In genomic region chr17:77374170-77374936, GRCh38 we compare ENCODE assay signal across 1 cellular context.
TF ChIP-seq lines count a peak whose summit lies in the region.

No MANE protein-coding gene starts in this region.

TF ChIP-seq in HepG2, 621 proteins besides CTCF, POLR2A, EP300 and RAD21 (continued from another document and continues in another):
- TF ChIP-seq FUBP1 (CRISPR knock-in tag; IDR thresholded peaks at IDR 0.05; ENCODE audit: borderline replicate concordance) (0 out of 2 replicates have a peak, but pooled peaks have one; percentile 18), JARID2 (CRISPR knock-in tag; IDR thresholded peaks at IDR 0.05; ENCODE audit: insufficient replicate concordance) (no peak), ZNF704 (CRISPR knock-in tag; IDR thresholded peaks at IDR 0.05; ENCODE audit: borderline replicate concordance) (no peak), TCF7L2 (IDR thresholded peaks at IDR 0.05; ENCODE audit: low read depth, low read length) (no peak), KDM4B (CRISPR knock-in tag; IDR thresholded peaks at IDR 0.05) (peak; percentile 26; the same call in 1 of the 2 replicates), GABPA (IDR thresholded peaks at IDR 0.05; ENCODE audit: low read depth, low read length) (0 out of 2 replicates have a peak, but pooled peaks have one; percentile 16), GABPA (CRISPR knock-in tag; IDR thresholded peaks at IDR 0.05; ENCODE audit: low read depth) (no peak), ZSCAN25 (CRISPR knock-in tag; IDR thresholded peaks at IDR 0.05) (no peak), NFE2L2 (IDR thresholded peaks at IDR 0.05; ENCODE audit: low read length) (no peak), ZNF770 (CRISPR knock-in tag; IDR thresholded peaks at IDR 0.05) (0 out of 2 replicates have a peak, but pooled peaks have one; percentile 11), HDAC1 (CRISPR knock-in tag; IDR thresholded peaks at IDR 0.05) (peak; percentile 74; the same call in 1 of the 2 replicates), IKZF5 (CRISPR knock-in tag; IDR thresholded peaks at IDR 0.05) (no peak), NKX3-1 (CRISPR knock-in tag; IDR thresholded peaks at IDR 0.05) (peak; percentile 74), HDAC6 (IDR thresholded peaks at IDR 0.05; ENCODE audit: low read depth, low read length) (no peak), KDM5A (IDR thresholded peaks at IDR 0.05; ENCODE audit: borderline replicate concordance, low read length) (no peak), MTA3 (CRISPR knock-in tag; IDR thresholded peaks at IDR 0.05) (no peak), SETDB1 (CRISPR knock-in tag; IDR thresholded peaks at IDR 0.05; ENCODE audit: borderline replicate concordance) (no peak), ZNF777 (CRISPR knock-in tag; IDR thresholded peaks at IDR 0.05) (no peak), MEIS1 (CRISPR knock-in tag; IDR thresholded peaks at IDR 0.05; ENCODE audit: borderline replicate concordance) (peak; percentile 71; the same call in 1 of the 2 replicates), ZBTB4 (CRISPR knock-in tag; IDR thresholded peaks at IDR 0.05; ENCODE audit: borderline replicate concordance) (peak; percentile 92; the same call in 1 of the 2 replicates), ZNF629 (CRISPR knock-in tag; conservative IDR thresholded peaks at IDR 0.05) (peak; percentile 59), NONO (IDR thresholded peaks at IDR 0.05) (no peak), NONO (CRISPR knock-in tag; conservative IDR thresholded peaks at IDR 0.05) (peak; percentile 88), ZNF12 (CRISPR knock-in tag; IDR thresholded peaks at IDR 0.05) (no peak), PHF8 (CRISPR knock-in tag; IDR thresholded peaks at IDR 0.05) (peak; percentile 65; the same call in 1 of the 2 replicates), HIC2 (CRISPR knock-in tag; IDR thresholded peaks at IDR 0.05; ENCODE audit: low read depth) (0 out of 2 replicates have a peak, but pooled peaks have one; percentile 17), ZNF44 (CRISPR knock-in tag; IDR thresholded peaks at IDR 0.05) (0 out of 2 replicates have a peak, but pooled peaks have one; percentile 2), RARG (CRISPR knock-in tag; IDR thresholded peaks at IDR 0.05; ENCODE audit: low read depth) (0 out of 2 replicates have a peak, but pooled peaks have one; percentile 46), SYNCRIP (IDR thresholded peaks at IDR 0.05; ENCODE audit: insufficient read depth, low read depth, low read length) (no peak), MXD3 (CRISPR knock-in tag; IDR thresholded peaks at IDR 0.05) (peak; percentile 78), LBX2 (CRISPR knock-in tag; IDR thresholded peaks at IDR 0.05; ENCODE audit: borderline replicate concordance) (0 out of 2 replicates have a peak, but pooled peaks have one; percentile 4), SNAPC4 (CRISPR knock-in tag; IDR thresholded peaks at IDR 0.05) (no peak), ZNF567 (CRISPR knock-in tag; IDR thresholded peaks at IDR 0.05; ENCODE audit: borderline replicate concordance) (peak; percentile 89), ZBTB21 (CRISPR knock-in tag; IDR thresholded peaks at IDR 0.05) (no peak), BRCA1 (CRISPR knock-in tag; IDR thresholded peaks at IDR 0.05) (no peak), ELK4 (CRISPR knock-in tag; IDR thresholded peaks at IDR 0.05; ENCODE audit: borderline replicate concordance) (peak; percentile 84; the same call in 1 of the 2 replicates), BATF2 (CRISPR knock-in tag; IDR thresholded peaks at IDR 0.05) (no peak; the same call in 1 of the 2 replicates), ZNF17 (CRISPR knock-in tag; IDR thresholded peaks at IDR 0.05) (no peak), CBFB (CRISPR knock-in tag; IDR thresholded peaks at IDR 0.05) (no peak; the same call in 1 of the 2 replicates), HOXA7 (CRISPR knock-in tag; IDR thresholded peaks at IDR 0.05) (no peak), TP53 (CRISPR knock-in tag; conservative IDR thresholded peaks at IDR 0.05) (peak; percentile 48; the same call in 1 of the 2 replicates), ZNF354B (CRISPR knock-in tag; IDR thresholded peaks at IDR 0.05) (no peak), ZNF747 (CRISPR knock-in tag; IDR thresholded peaks at IDR 0.05; ENCODE audit: borderline replicate concordance) (no peak), KLF9 (CRISPR knock-in tag; IDR thresholded peaks at IDR 0.05; ENCODE audit: low read depth) (peak; percentile 94)
